ENCODE assay signal across 11 cellular contexts in the genomic region with DNA sequence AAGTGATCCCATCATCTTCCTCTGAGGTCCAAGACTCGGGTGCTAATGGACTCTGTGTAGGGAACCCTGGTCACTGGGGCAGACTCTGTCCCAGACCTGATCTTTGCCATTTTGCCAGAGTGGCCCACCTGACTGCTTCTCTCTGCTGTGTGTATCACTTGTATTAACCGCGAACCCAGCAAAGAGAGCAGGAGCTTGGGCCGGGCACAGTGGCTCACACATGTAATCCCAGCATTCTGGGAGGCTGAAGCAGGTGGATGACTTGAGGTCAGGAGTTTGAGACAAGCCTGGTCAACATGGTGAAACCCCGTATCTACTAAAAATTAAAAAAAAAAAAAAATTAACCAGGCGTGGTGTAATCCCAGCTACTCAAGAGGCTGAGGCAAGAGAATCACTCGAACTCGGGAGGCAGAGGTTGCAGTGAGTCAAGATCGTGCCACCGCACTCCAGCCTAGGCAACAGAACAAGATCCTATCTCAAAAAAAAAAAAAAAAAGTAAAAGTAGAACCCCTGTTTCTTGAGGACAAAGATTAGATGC. TPM values are rescaled to one million over a fixed set of nuclear protein-coding genes. Genes with fewer than 3 reads are reported as not detected.
DNase-seq lines count a peak whose midpoint lies in the region; ATAC-seq and TF ChIP-seq lines count a peak whose summit lies in the region.
"Had no signal": no experiment of that assay in that cellular context is flagged by ENCODE, and none has a peak within 500 bp of the region (broad histone marks: within the 10 kb centered on the region; RNA-seq: fewer than 3 reads in every experiment).

No MANE protein-coding gene starts in this region.

- no peaks in the 10 kb centered on the region for H3K9me2 ChIP-seq in Karpas-422 (replicated peaks; ENCODE audit: insufficient read depth, low read length)

- H3K36me3 ChIP-seq in GM06990 (ENCODE audit: control insufficient read depth, insufficient read depth, low read length) (no peaks in the 10 kb centered on the region), Karpas-422 (ENCODE audit: insufficient read depth, low read length) (no peaks in the 10 kb centered on the region), H7 (replicated peaks; ENCODE audit: control insufficient read depth, insufficient read depth, low read length) (no peaks in the 10 kb centered on the region)

- TF ChIP-seq CTCF in GM06990 (IDR thresholded peaks at IDR 0.05; ENCODE audit: insufficient read depth, low read length, poor library complexity, severe bottlenecking) (no peak), nephron (IDR thresholded peaks at IDR 0.05; ENCODE audit: unreplicated experiment in 3 of 3) (no peak)

- no peaks in the 10 kb centered on the region for H3K9me3 ChIP-seq in Karpas-422 (ENCODE audit: low read length)

- peak overlapping the region; percentile 27; the same call in 1 of the 2 replicates for H3K9ac ChIP-seq in Karpas-422 (ENCODE audit: low read length)

- no peaks in the 10 kb centered on the region for H3K9me3 Mint-ChIP-seq in activated naive CD4-positive, alpha-beta T cell treated with anti-CD3 and anti-CD28 coated beads, Interleukin-2, amount 10 ng/mL, durations not matched to agents 7 days and 5 days
- no peaks in the 10 kb centered on the region for H3K9me3 Mint-ChIP-seq in nephron

- H3K79me2 ChIP-seq in Karpas-422 (ENCODE audit: low read length), result no peaks in the 10 kb centered on the region

- peaks cover 79% of the 10 kb centered on the region for H3K4me1 Mint-ChIP-seq in activated naive CD4-positive, alpha-beta T cell treated with anti-CD3 and anti-CD28 coated beads, Interleukin-2, amount 10 ng/mL, durations not matched to agents 7 days and 5 days
- peaks cover 63% of the 10 kb centered on the region for H3K4me1 Mint-ChIP-seq in nephron

- H4K20me1 ChIP-seq in Karpas-422 (ENCODE audit: insufficient read depth, low read depth, low read length), result no peaks in the 10 kb centered on the region

- H3K4me2 ChIP-seq in Karpas-422 (ENCODE audit: low read depth, low read length, poor library complexity, severe bottlenecking), result peak overlapping the region; percentile 51

- ATAC-seq in HG02623 (IDR thresholded peaks at IDR 0.05; ENCODE audit: unreplicated experiment), result no peak

- CTCF ChIA-PET in activated naive CD4-positive, alpha-beta T cell treated with anti-CD3 and anti-CD28 coated beads, Interleukin-2, amount 10 ng/mL, durations not matched to agents 7 days and 5 days (lab: Charles Lee), result interaction anchor here (0.7 to 2.7 kb wide), 10 partner anchors 10 to 83 kb away, joined by 3 to 15 read pairs (median 4); no protein-coding TSS in a partner anchor

- peaks cover 98% of the 10 kb centered on the region for H3K4me1 ChIP-seq in Karpas-422 (ENCODE audit: low read length)

- no peaks in the 10 kb centered on the region for H3K27me3 Mint-ChIP-seq in activated naive CD4-positive, alpha-beta T cell treated with anti-CD3 and anti-CD28 coated beads, Interleukin-2, amount 10 ng/mL, durations not matched to agents 7 days and 5 days
- peaks cover 2% of the 10 kb centered on the region for H3K27me3 Mint-ChIP-seq in nephron (ENCODE audit: low read depth)

- peak overlapping the region; percentile 35 for H3K27ac ChIP-seq in Karpas-422 (ENCODE audit: low read length)

- H3K36me3 Mint-ChIP-seq in activated naive CD4-positive, alpha-beta T cell treated with anti-CD3 and anti-CD28 coated beads, Interleukin-2, amount 10 ng/mL, durations not matched to agents 7 days and 5 days, result no peaks in the 10 kb centered on the region
- no peaks in the 10 kb centered on the region for H3K36me3 Mint-ChIP-seq in nephron (ENCODE audit: low read depth)

- peak overlapping the region; percentile 82 for H3K27ac Mint-ChIP-seq in activated naive CD4-positive, alpha-beta T cell treated with anti-CD3 and anti-CD28 coated beads, Interleukin-2, amount 10 ng/mL, durations not matched to agents 7 days and 5 days
- H3K27ac Mint-ChIP-seq in nephron, result peak overlapping the region in 2 of 3 experiments; percentile 59 to 68

- H3K4me3 ChIP-seq in GM06990 (replicated peaks; ENCODE audit: low read depth, low read length), result peak overlapping the region; percentile 48
- peak overlapping the region; percentile 8; the same call in 1 of the 2 replicates for H3K4me3 ChIP-seq in Karpas-422 (ENCODE audit: low read length)
- no peak overlapping the region for H3K4me3 ChIP-seq in H7 (ENCODE audit: insufficient read depth, low read depth, low read length)

- DNase-seq in GM06990 (ENCODE audit: extremely low read depth, insufficient read length) (no peak), Karpas-422 (no peak), H7 (no peak), 8988T (no peak)
- peak; percentile 46 for DNase-seq in activated naive CD4-positive, alpha-beta T cell treated with anti-CD3 and anti-CD28 coated beads, Interleukin-2, amount 10 ng/mL, durations not matched to agents 7 days and 5 days
- DNase-seq: effector CD4-positive, alpha-beta T cell; substantia nigra had no signal

- H3K4me3 Mint-ChIP-seq in activated naive CD4-positive, alpha-beta T cell treated with anti-CD3 and anti-CD28 coated beads, Interleukin-2, amount 10 ng/mL, durations not matched to agents 7 days and 5 days, result no peak overlapping the region
- no peak overlapping the region for H3K4me3 Mint-ChIP-seq in nephron

- H2AFZ ChIP-seq in Karpas-422 (ENCODE audit: low read length), result no peak overlapping the region

- H3K27me3 ChIP-seq in GM06990 (replicated peaks; ENCODE audit: control insufficient read depth, insufficient read depth, low read length) (no peaks in the 10 kb centered on the region), Karpas-422 (ENCODE audit: low read length) (no peaks in the 10 kb centered on the region), H7 (ENCODE audit: control insufficient read depth, insufficient read depth, low read length) (no peaks in the 10 kb centered on the region)

RNA-seq across cellular contexts. Expression of a gene that starts 32.9 kb away (rescaled TPM):
- not detected in 2 replicates for total RNA-seq in Karpas-422 (2014; rRNA removed; shearing (Covaris generic); ENCODE audit: low replicate concordance)
- total RNA-seq in H7 (2014; rRNA removed; shearing (Covaris generic)), result 5.2 and 5.6 TPM in 2 replicates
- total RNA-seq: myocyte; T-helper 1 cell treated with Interleukin-12 subunit alpha and Interleukin-12 subunit beta and Interleukin-4 antibody, amounts not matched to agents 30 ng/mL and 1 ng/mL, for 36 hours had no signal

RNA-seq across cellular contexts. Expression of a gene that starts 33.4 kb away (rescaled TPM):
- total RNA-seq in Karpas-422 (2014; rRNA removed; shearing (Covaris generic); ENCODE audit: low replicate concordance), result 41.6 and 49.1 TPM in 2 replicates
- total RNA-seq in H7 (2014; rRNA removed; shearing (Covaris generic)), result 26.8 and 36.0 TPM in 2 replicates
